Comparison of ENCODE assay signal across 8 cellular contexts in the genomic region with DNA sequence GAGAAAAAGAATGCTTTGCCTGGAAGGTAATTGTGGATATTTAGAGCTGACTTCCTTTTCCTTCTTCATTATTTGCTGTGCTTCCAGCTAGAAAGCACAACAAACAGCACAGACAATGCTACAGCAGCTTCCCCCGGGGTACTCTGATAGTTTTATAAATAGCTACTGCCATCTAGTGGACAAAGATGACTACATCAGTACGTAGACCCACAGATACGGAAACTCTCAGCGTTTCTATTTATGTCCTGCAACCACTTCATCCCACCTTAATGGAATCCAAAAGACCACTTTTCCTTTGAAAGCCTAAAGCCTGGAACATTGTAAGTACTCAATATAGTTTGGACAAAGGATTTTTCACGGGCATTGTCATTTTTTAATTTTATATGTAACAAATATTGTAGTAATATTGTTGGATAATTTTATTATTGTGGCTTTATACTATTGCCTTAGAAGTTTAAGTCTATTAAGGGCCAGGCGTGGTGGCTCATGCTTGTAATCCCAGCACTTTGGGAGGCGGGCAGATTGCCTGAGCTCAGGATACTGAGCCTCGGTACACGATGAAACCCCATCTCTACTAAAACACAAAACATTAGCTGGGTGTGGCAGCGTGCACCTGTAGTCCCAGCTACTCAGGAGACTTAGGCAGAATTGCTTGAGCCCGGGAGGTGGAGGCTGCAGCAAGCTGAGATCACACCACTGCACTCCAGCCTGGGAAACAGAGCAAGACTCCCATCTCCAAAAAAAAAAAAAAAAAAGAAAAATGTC. TPM values are rescaled to one million over a fixed set of nuclear protein-coding genes. Genes with fewer than 3 reads are reported as not detected.
A peak's percentile ranks its signal among the peaks of the same experiment; 100 is the strongest.
DNase-seq lines count a peak whose midpoint lies in the region; ATAC-seq and TF ChIP-seq lines count a peak whose summit lies in the region.

No MANE protein-coding gene starts in this region.

- H3K36me3 ChIP-seq in SJCRH30 (peaks cover 48% of the 10 kb centered on the region), lung (ENCODE audit: control insufficient read depth in 2 of 2, insufficient read depth in 2 of 2, low read length in 2 of 2) (peaks cover 26 to 38% of the 10 kb centered on the region in 2 donors), MG63 (peaks cover 61% of the 10 kb centered on the region)

- peak; percentile 8 for TF ChIP-seq POLR2A in GM18505 (IDR thresholded peaks at IDR 0.05; ENCODE audit: borderline replicate concordance, extremely low read depth, insufficient read depth, insufficient read length)

- H3K9me3 ChIP-seq in SJCRH30 (replicated peaks) (no peaks in the 10 kb centered on the region), lung (ENCODE audit: control insufficient read depth in 2 of 2, insufficient read depth in 1 of 2, low read length in 1 of 2) (no peaks in the 10 kb centered on the region), MG63 (no peaks in the 10 kb centered on the region; the same call in 1 of the 2 replicates)

- H3K4me3 ChIP-seq in SJCRH30 (no peak overlapping the region), coronary artery (no peak overlapping the region), lung (no peak overlapping the region), MG63 (no peak overlapping the region)

- 33 to 40% methylated on average over 11 of the region's 11 CpGs for WGBS in lung, 2 donors

- H3K27me3 ChIP-seq in SJCRH30 (no peaks in the 10 kb centered on the region), lung (ENCODE audit: control insufficient read depth, insufficient read depth) (no peaks in the 10 kb centered on the region), MG63 (no peaks in the 10 kb centered on the region; the same call in 1 of the 2 replicates)

- TF ChIP-seq CTCF in coronary artery (IDR thresholded peaks at IDR 0.05) = peak; percentile 51
- peak; percentile 41 for TF ChIP-seq CTCF in lung (IDR thresholded peaks at IDR 0.05; ENCODE audit: control extremely low read depth, extremely low read depth)

- peaks cover 5% of the 10 kb centered on the region; the same call in 1 of the 2 replicates for H3K4me1 ChIP-seq in SJCRH30
- H3K4me1 ChIP-seq in lung (ENCODE audit: control insufficient read depth in 2 of 2, insufficient read depth in 2 of 2, low read length in 2 of 2) = peaks cover 3 to 8% of the 10 kb centered on the region in 2 donors

- H3K27ac ChIP-seq in SJCRH30 (no peak overlapping the region), coronary artery (no peak overlapping the region), lung (ENCODE audit: low read depth in 1 of 2, low read length in 1 of 2) (no peak overlapping the region)

- ATAC-seq in GM18505 (IDR thresholded peaks at IDR 0.05; ENCODE audit: unreplicated experiment) (no peak), HG02852 (IDR thresholded peaks at IDR 0.05; ENCODE audit: unreplicated experiment) (peak; percentile 62), lung (ENCODE audit: insufficient read depth, low FRiP score) (peak; percentile 80)

- DNase-seq in AML-193 (lab: John Stamatoyannopoulos, UW) = peak; percentile 65 to 80
- DNase-seq in NCI-H1417 (lab: John Stamatoyannopoulos, UW) = peak; percentile 57 to 91 (median 88)
- peak; percentile 21 to 73 for DNase-seq in SJCRH30
- DNase-seq in coronary artery (ENCODE audit: low spot score) = no peak
- no peak for DNase-seq in lung (ENCODE audit: low spot score)
- DNase-seq in MG63 = no peak

RNA-seq across cellular contexts. Expression of a gene that starts 7.5 kb away (rescaled TPM):
- total RNA-seq in SJCRH30 (2014; rRNA removed; shearing (Covaris generic)) = 2,768 and 2,819 TPM in 2 replicates
- total RNA-seq in lung = 1,000 to 10,000 TPM in 1 of 2 donors, 100 to 1,000 TPM in 1; 856 to 1,138 TPM
- polyA plus RNA-seq in lung = 100 to 1,000 TPM in 1 of 2 donors, 10 to 100 TPM in 1; 90.9 to 928 TPM
- 3,730 and 5,410 TPM in 2 replicates for total RNA-seq in MG63 (2014; rRNA removed; shearing (Covaris generic); ENCODE audit: low replicate concordance)

Comparison
In these comparisons a context has a peak if more than half of its experiments do, and no peak if none do; other contexts are left out.
1. DNase-seq: peak in AML-193 (2 of 2), NCI-H1417 (3 of 3) and SJCRH30 (2 of 2); none in coronary artery (single experiment), lung (single experiment) and MG63 (single experiment).